10 cellular contexts compared by ENCODE assay signal in genomic region chr3:108602935-108603294, GRCh38. TPM values are rescaled to one million over a fixed set of nuclear protein-coding genes. Genes with fewer than 3 reads are reported as not detected.
DNase-seq lines count a peak whose midpoint lies in the region; ATAC-seq, FAIRE-seq and TF ChIP-seq lines count a peak whose summit lies in the region.
"Had no signal": no experiment of that assay in that cellular context is flagged by ENCODE, and none has a peak within 500 bp of the region (broad histone marks: within the 10 kb centered on the region; RNA-seq: fewer than 3 reads in every experiment).

No MANE protein-coding gene starts in this region.

- H3K4me1 ChIP-seq in PC-3 (ENCODE audit: insufficient read depth, low read length), result peaks cover 15% of the 10 kb centered on the region

- no peak overlapping the region for H2AFZ ChIP-seq in PC-3 (ENCODE audit: low read length)

- H3K36me3 ChIP-seq in PC-3 (ENCODE audit: low read depth, low read length), result no peaks in the 10 kb centered on the region
- H3K36me3 ChIP-seq: SJSA1 had no signal

- H3K9me2 ChIP-seq in PC-3 (replicated peaks; ENCODE audit: low read length), result no peaks in the 10 kb centered on the region

- H3K27ac ChIP-seq in coronary artery (no peak overlapping the region), PC-3 (ENCODE audit: low read length) (no peak overlapping the region)
- H3K27ac ChIP-seq: SJSA1 had no signal

- peak; percentile 16 for ATAC-seq in HG02642 (IDR thresholded peaks at IDR 0.05; ENCODE audit: poor library complexity, unreplicated experiment)
- peak in 2 of 3 donors; percentile 18 to 25 for ATAC-seq in natural killer cell
- no peak for ATAC-seq in PC-3
- ATAC-seq: esophagus mucosa had no signal

- H3K27ac Mint-ChIP-seq in activated naive CD8-positive, alpha-beta T cell treated with anti-CD3 and anti-CD28 coated beads for 36 hours, result peak overlapping the region; percentile 70
- H3K27ac Mint-ChIP-seq in natural killer cell, result peak overlapping the region; percentile 86 to 92

- H3K27me3 ChIP-seq in PC-3 (ENCODE audit: low read length), result no peaks in the 10 kb centered on the region
- H3K27me3 ChIP-seq: SJSA1 had no signal

- no peaks in the 10 kb centered on the region for H3F3A ChIP-seq in PC-3 (ENCODE audit: low read length, unreplicated experiment)

- peak; percentile 95 for FAIRE-seq in D721Med (lab: Jason Lieb, UNC)

- no peak overlapping the region for H3K4me3 ChIP-seq in coronary artery
- no peak overlapping the region for H3K4me3 ChIP-seq in PC-3 (ENCODE audit: low read length)
- H3K4me3 ChIP-seq: SJSA1 had no signal

- no peaks in the 10 kb centered on the region for H3K9me3 ChIP-seq in PC-3 (ENCODE audit: low read length)
- H3K9me3 ChIP-seq: SJSA1 had no signal

- POLR2A ChIA-PET in PC-3 (lab: Charles Lee; ENCODE audit: unreplicated experiment), result interaction anchor here (0.6 kb wide), 1 partner anchor 24 kb away, joined by 3 read pairs; no protein-coding TSS in a partner anchor

- no peak for TF ChIP-seq CTCF in D721Med (IDR thresholded peaks at IDR 0.05; ENCODE audit: insufficient read depth, missing control alignments)
- no peak for TF ChIP-seq CTCF in natural killer cell (IDR thresholded peaks at IDR 0.05)
- TF ChIP-seq CTCF in coronary artery (IDR thresholded peaks at IDR 0.05), result no peak
- TF ChIP-seq CTCF in PC-3 (conservative IDR thresholded peaks at IDR 0.05; ENCODE audit: low read depth, low read length), result no peak

- peaks cover 8% of the 10 kb centered on the region for H3K9me3 Mint-ChIP-seq in activated naive CD8-positive, alpha-beta T cell treated with anti-CD3 and anti-CD28 coated beads for 36 hours
- no peaks in the 10 kb centered on the region for H3K9me3 Mint-ChIP-seq in natural killer cell

- H3K79me2 ChIP-seq in PC-3 (ENCODE audit: low read length), result no peaks in the 10 kb centered on the region

- CTCF ChIA-PET in PC-3 (lab: Charles Lee), result interaction anchor here (0.5 kb wide), 1 partner anchor 755 kb away, joined by 3 read pairs; no protein-coding TSS in a partner anchor

- H4K20me1 ChIP-seq in PC-3 (ENCODE audit: low read length), result no peaks in the 10 kb centered on the region

- H3K36me3 Mint-ChIP-seq in activated naive CD8-positive, alpha-beta T cell treated with anti-CD3 and anti-CD28 coated beads for 36 hours, result peaks cover 29% of the 10 kb centered on the region
- no peaks in the 10 kb centered on the region for H3K36me3 Mint-ChIP-seq in natural killer cell

- peak overlapping the region; percentile 46 for H3K4me3 Mint-ChIP-seq in activated naive CD8-positive, alpha-beta T cell treated with anti-CD3 and anti-CD28 coated beads for 36 hours
- peak overlapping the region; percentile 79 for H3K4me3 Mint-ChIP-seq in natural killer cell

- no peak overlapping the region for H3K4me2 ChIP-seq in PC-3 (ENCODE audit: low read length)

- intact Hi-C loops in natural killer cell (cut with micrococcal nuclease), result loop anchor here (1.0 kb wide), 1 partner anchor 14 kb away; the partner anchor contains the start of genes CIP2A and DZIP3
- intact Hi-C loops in PC-3 (cut with micrococcal nuclease), result no loop called here

- H3K9ac ChIP-seq in PC-3 (ENCODE audit: low read length), result no peak overlapping the region

- no peaks in the 10 kb centered on the region for H3K27me3 Mint-ChIP-seq in activated naive CD8-positive, alpha-beta T cell treated with anti-CD3 and anti-CD28 coated beads for 36 hours
- H3K27me3 Mint-ChIP-seq in natural killer cell (ENCODE audit: low read depth in 2 of 2), result no peaks in the 10 kb centered on the region

- peaks cover 56% of the 10 kb centered on the region for H3K4me1 Mint-ChIP-seq in activated naive CD8-positive, alpha-beta T cell treated with anti-CD3 and anti-CD28 coated beads for 36 hours
- peaks cover 34 to 35% of the 10 kb centered on the region in 2 donors for H3K4me1 Mint-ChIP-seq in natural killer cell

- BruUV-seq in PC-3 (replicated peaks; lab: Mats Ljungman, UMichigan), result no TSS peak

- DNase-seq in D721Med (ENCODE audit: insufficient read length, low spot score) (no peak), natural killer cell (no peak), NOMO-1 treated with DMSO at 0.1 percent for 48 hours (lab: John Stamatoyannopoulos, UW; ENCODE audit: unreplicated experiment) (no peak), coronary artery (ENCODE audit: low spot score) (no peak), PC-3 (no peak)
- no peak for DNase-seq in activated naive CD8-positive, alpha-beta T cell treated with anti-CD3 and anti-CD28 coated beads for 36 hours
- DNase-seq: NCI-H526 treated with DMSO at 0.1 percent for 48 hours had no signal

RNA-seq across cellular contexts. Expression of gene DZIP3, which starts 13.4 kb away (rescaled TPM):
- total RNA-seq in activated naive CD8-positive, alpha-beta T cell treated with anti-CD3 and anti-CD28 coated beads for 36 hours, result 10 to 100 TPM; 16.2 to 17.0 TPM
- total RNA-seq in natural killer cell (10 to 100 TPM; 12.0 to 24.8 (median 20.8) TPM), PC-3 (2014; rRNA removed) (5.1 and 7.3 TPM in 2 replicates)

RNA-seq across cellular contexts. Expression of gene CIP2A, which starts 13.7 kb away (rescaled TPM):
- total RNA-seq in activated naive CD8-positive, alpha-beta T cell treated with anti-CD3 and anti-CD28 coated beads for 36 hours, result 10 to 100 TPM; 51.8 to 54.8 TPM
- total RNA-seq in natural killer cell (1 to 10 TPM; 3.6 to 8.5 (median 3.6) TPM), PC-3 (2014; rRNA removed) (47.9 and 52.4 TPM in 2 replicates)
